13 cellular contexts compared by ENCODE assay signal in the genomic region with DNA sequence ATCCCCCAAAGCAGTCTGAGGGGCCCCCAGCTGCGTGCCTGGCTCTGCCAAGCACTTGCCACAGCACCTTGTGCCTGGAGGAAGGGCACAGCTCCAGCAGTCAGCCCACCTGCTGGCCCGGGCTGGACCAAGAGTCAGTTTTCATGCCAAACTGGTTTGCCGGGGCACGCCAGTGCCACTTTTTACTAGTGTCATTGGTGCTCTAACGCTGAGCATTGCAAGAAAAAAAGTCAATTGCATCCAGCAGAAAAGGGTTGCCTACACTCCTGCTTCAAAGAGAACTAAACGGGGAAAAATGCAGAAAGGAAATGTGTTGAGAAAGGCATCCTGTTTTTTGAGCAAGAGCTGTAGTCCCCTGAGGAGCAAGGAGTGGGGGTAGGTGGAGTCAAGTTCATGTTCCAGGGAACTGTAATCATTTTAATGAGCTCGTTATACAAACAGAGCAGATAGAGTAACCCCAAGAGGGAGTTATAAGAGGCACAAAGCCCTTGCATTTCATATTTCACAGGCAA.
DNase-seq lines count a peak whose midpoint lies in the region; ATAC-seq and TF ChIP-seq lines count a peak whose summit lies in the region.
"Had no signal": no experiment of that assay in that cellular context is flagged by ENCODE, and none has a peak within 500 bp of the region (broad histone marks: within the 10 kb centered on the region; RNA-seq: fewer than 3 reads in every experiment).

No MANE protein-coding gene starts in this region.

- H3K9me3 ChIP-seq in PC-3 (ENCODE audit: low read length), result no peaks in the 10 kb centered on the region

- peak overlapping the region; percentile 16 for H3K27ac ChIP-seq in PC-3 (ENCODE audit: low read length)

- H3K4me1 Mint-ChIP-seq in type B pancreatic cell (ENCODE audit: unreplicated experiment), result peaks cover 18% of the 10 kb centered on the region
- H3K4me1 Mint-ChIP-seq in activated CD4-positive, alpha-beta memory T cell treated with anti-CD3 and anti-CD28 coated beads, Interleukin-2, amount 10 ng/mL, durations not matched to agents 7 days and 5 days, result no peaks in the 10 kb centered on the region
- H3K4me1 Mint-ChIP-seq: activated naive CD4-positive, alpha-beta T cell treated with anti-CD3 and anti-CD28 coated beads, Interleukin-2, amount 10 ng/mL, durations not matched to agents 7 days and 5 days had no signal

- H3K9me2 ChIP-seq in PC-3 (replicated peaks; ENCODE audit: low read length), result no peaks in the 10 kb centered on the region

- no TSS peak for BruUV-seq in PC-3 (replicated peaks; lab: Mats Ljungman, UMichigan)

- H3K4me3 ChIP-seq in PC-3 (ENCODE audit: low read length), result peak overlapping the region; percentile 19; the same call in 1 of the 2 replicates
- no peak overlapping the region for H3K4me3 ChIP-seq in fibroblast of villous mesenchyme (ENCODE audit: low read depth, low read length)

- H4K20me1 ChIP-seq in PC-3 (ENCODE audit: low read length), result no peaks in the 10 kb centered on the region

- peak overlapping the region; percentile 69 for H3K4me2 ChIP-seq in PC-3 (ENCODE audit: low read length)

- no peaks in the 10 kb centered on the region for H3K27me3 ChIP-seq in PC-3 (ENCODE audit: low read length)

- DNase-seq in SIG-M5 treated with dmso at 0.1 percent for 504 hours (lab: John Stamatoyannopoulos, UW; ENCODE audit: unreplicated experiment), result peak; percentile 44
- no peak for DNase-seq in SIG-M5 (lab: John Stamatoyannopoulos, UW)
- DNase-seq in PC-3, result peak; percentile 73
- DNase-seq in fibroblast of villous mesenchyme (ENCODE audit: low read depth), result peak; percentile 62
- DNase-seq in type B pancreatic cell (ENCODE audit: extremely low spot score, unreplicated experiment), result peak; percentile 62
- DNase-seq in erythroblast (lab: John Stamatoyannopoulos, UW), result no peak
- no peak for DNase-seq in activated CD4-positive, alpha-beta memory T cell treated with anti-CD3 and anti-CD28 coated beads, Interleukin-2, amount 10 ng/mL, durations not matched to agents 7 days and 5 days
- DNase-seq: activated CD4-positive, CD25-positive, alpha-beta regulatory T cell treated with anti-CD3 and anti-CD28 coated beads, Interleukin-2, amount 50 U/mL, for 72 hours; activated naive CD4-positive, alpha-beta T cell treated with anti-CD3 and anti-CD28 coated beads, Interleukin-2, amount 10 ng/mL, durations not matched to agents 7 days and 5 days; naive thymus-derived CD8-positive, alpha-beta T cell; NCI-H2029; SHP77 treated with DMSO at 0.1 percent for 48 hours had no signal

- H2AFZ ChIP-seq in PC-3 (ENCODE audit: low read length), result peak overlapping the region; percentile 53

- no peaks in the 10 kb centered on the region for H3K79me2 ChIP-seq in PC-3 (ENCODE audit: low read length)

- TF ChIP-seq POLR2A in erythroblast (IDR thresholded peaks at IDR 0.05; ENCODE audit: low read length), result no peak

- CTCF ChIA-PET in PC-3 (lab: Charles Lee), result no interaction called here
- CTCF ChIA-PET in activated CD4-positive, alpha-beta memory T cell treated with anti-CD3 and anti-CD28 coated beads, Interleukin-2, amount 10 ng/mL, durations not matched to agents 7 days and 5 days (lab: Charles Lee), result no interaction called here

- H3K4me3 Mint-ChIP-seq in type B pancreatic cell, result no peak overlapping the region
- no peak overlapping the region for H3K4me3 Mint-ChIP-seq in activated CD4-positive, alpha-beta memory T cell treated with anti-CD3 and anti-CD28 coated beads, Interleukin-2, amount 10 ng/mL, durations not matched to agents 7 days and 5 days
- H3K4me3 Mint-ChIP-seq: activated naive CD4-positive, alpha-beta T cell treated with anti-CD3 and anti-CD28 coated beads, Interleukin-2, amount 10 ng/mL, durations not matched to agents 7 days and 5 days; naive thymus-derived CD8-positive, alpha-beta T cell had no signal

- H3K9ac ChIP-seq in PC-3 (ENCODE audit: low read length), result no peak overlapping the region

- no peaks in the 10 kb centered on the region for H3F3A ChIP-seq in PC-3 (ENCODE audit: low read length, unreplicated experiment)

- intact Hi-C loops in PC-3 (cut with micrococcal nuclease), result no loop called here

- H3K4me1 ChIP-seq in PC-3 (ENCODE audit: insufficient read depth, low read length), result peaks cover 13% of the 10 kb centered on the region

- no peaks in the 10 kb centered on the region for H3K27me3 Mint-ChIP-seq in type B pancreatic cell
- H3K27me3 Mint-ChIP-seq in activated CD4-positive, alpha-beta memory T cell treated with anti-CD3 and anti-CD28 coated beads, Interleukin-2, amount 10 ng/mL, durations not matched to agents 7 days and 5 days, result peaks cover 9% of the 10 kb centered on the region

- ATAC-seq in PC-3, result peak; percentile 77
- ATAC-seq in GM19035 (IDR thresholded peaks at IDR 0.05; ENCODE audit: unreplicated experiment), result no peak
- ATAC-seq: naive thymus-derived CD8-positive, alpha-beta T cell had no signal

- H3K36me3 ChIP-seq in PC-3 (ENCODE audit: low read depth, low read length), result no peaks in the 10 kb centered on the region

- TF ChIP-seq CTCF in PC-3 (conservative IDR thresholded peaks at IDR 0.05; ENCODE audit: low read depth, low read length) (no peak), fibroblast of villous mesenchyme (IDR thresholded peaks at IDR 0.05; ENCODE audit: insufficient read depth, low read depth, low read length) (no peak), type B pancreatic cell (conservative IDR thresholded peaks at IDR 0.05) (no peak)

- POLR2A ChIA-PET in PC-3 (lab: Charles Lee; ENCODE audit: unreplicated experiment), result no interaction called here
- POLR2A ChIA-PET in activated CD4-positive, alpha-beta memory T cell treated with anti-CD3 and anti-CD28 coated beads, Interleukin-2, amount 10 ng/mL, durations not matched to agents 7 days and 5 days (lab: Charles Lee), result no interaction called here

- peaks cover 24% of the 10 kb centered on the region for H3K36me3 Mint-ChIP-seq in type B pancreatic cell
- H3K36me3 Mint-ChIP-seq in activated CD4-positive, alpha-beta memory T cell treated with anti-CD3 and anti-CD28 coated beads, Interleukin-2, amount 10 ng/mL, durations not matched to agents 7 days and 5 days (ENCODE audit: low read depth), result no peaks in the 10 kb centered on the region
- H3K36me3 Mint-ChIP-seq: activated naive CD4-positive, alpha-beta T cell treated with anti-CD3 and anti-CD28 coated beads, Interleukin-2, amount 10 ng/mL, durations not matched to agents 7 days and 5 days had no signal

- no peaks in the 10 kb centered on the region for H3K9me3 Mint-ChIP-seq in type B pancreatic cell
- H3K9me3 Mint-ChIP-seq in activated CD4-positive, alpha-beta memory T cell treated with anti-CD3 and anti-CD28 coated beads, Interleukin-2, amount 10 ng/mL, durations not matched to agents 7 days and 5 days, result no peaks in the 10 kb centered on the region
- H3K9me3 Mint-ChIP-seq: activated naive CD4-positive, alpha-beta T cell treated with anti-CD3 and anti-CD28 coated beads, Interleukin-2, amount 10 ng/mL, durations not matched to agents 7 days and 5 days had no signal

- H3K27ac Mint-ChIP-seq in type B pancreatic cell, result no peak overlapping the region
- no peak overlapping the region for H3K27ac Mint-ChIP-seq in activated CD4-positive, alpha-beta memory T cell treated with anti-CD3 and anti-CD28 coated beads, Interleukin-2, amount 10 ng/mL, durations not matched to agents 7 days and 5 days
- H3K27ac Mint-ChIP-seq: activated naive CD4-positive, alpha-beta T cell treated with anti-CD3 and anti-CD28 coated beads, Interleukin-2, amount 10 ng/mL, durations not matched to agents 7 days and 5 days; naive thymus-derived CD8-positive, alpha-beta T cell had no signal

Comparison
In these comparisons a context has a peak if more than half of its experiments do, and no peak if none do; other contexts are left out.
1. DNase-seq: peak in SIG-M5 treated with dmso at 0.1 percent for 504 hours (single experiment), PC-3 (single experiment), fibroblast of villous mesenchyme (single experiment) and type B pancreatic cell (single experiment); none in SIG-M5 (single experiment), erythroblast (0 of 2) and activated CD4-positive, alpha-beta memory T cell treated with anti-CD3 and anti-CD28 coated beads, Interleukin-2, amount 10 ng/mL, durations not matched to agents 7 days and 5 days (single experiment).